In genomic region chr6:95596021-95596420, GRCh38 we compare ENCODE assay signal across 27 cellular contexts.
"Had no signal": no experiment of that assay in that cellular context is flagged by ENCODE, and none has a peak within 500 bp of the region (broad histone marks: within the 10 kb centered on the region; RNA-seq: fewer than 3 reads in every experiment).

No MANE protein-coding gene starts in this region.

- H3K4me3 ChIP-seq: colonic mucosa, esophagus muscularis mucosa, left ventricle myocardium inferior, right atrium auricular region, stomach, thyroid gland, upper lobe of right lung had no signal

- ATAC-seq: naive thymus-derived CD8-positive, alpha-beta T cell; stimulated activated naive B cell treated with anti-CD40 and anti-IgM and Interleukin-4, amounts not matched to agents 10 μg/mL and 1 μg/mL and 100 μg/mL, for 72 hours; upper lobe of right lung had no signal

- H3K4me1 Mint-ChIP-seq: neural crest cell had no signal

- H3K4me1 ChIP-seq: colonic mucosa, left ventricle myocardium inferior, parathyroid adenoma, right atrium auricular region had no signal

- DNase-seq: activated CD4-positive, alpha-beta T cell treated with anti-CD3 and anti-CD28 coated beads for 48 hours; activated CD4-positive, alpha-beta T cell treated with anti-CD3 and anti-CD28 coated beads, Interleukin-2, amount 50 U/mL, for 48 hours; activated CD8-positive, alpha-beta memory T cell treated with anti-CD3 and anti-CD28 coated beads for 24 hours; activated effector memory CD4-positive, alpha-beta T cell treated with Interleukin-2 at 50 U/mL for 16 hours; activated naive CD4-positive, alpha-beta T cell treated with Interleukin-2 at 50 U/mL for 16 hours; anterior cingulate cortex; cerebellar nuclear complex; colonic mucosa; effector CD8-positive, alpha-beta T cell; left ventricle myocardium inferior; midbrain; naive thymus-derived CD8-positive, alpha-beta T cell; nucleus accumbens; stimulated activated CD4-positive, alpha-beta T cell treated with anti-CD3 and anti-CD28 coated beads, Interleukin-15, amount 100 ng/mL, for 24 hours; stimulated activated CD4-positive, alpha-beta T cell treated with anti-CD3 and anti-CD28 coated beads, Interleukin-2, amount 100 ng/mL, for 24 hours; stimulated activated naive B cell treated with anti-CD40 and anti-IgM and Interleukin-4, amounts not matched to agents 10 μg/mL and 1 μg/mL and 100 μg/mL, for 72 hours; stomach; T-helper 9 cell; thyroid gland; upper lobe of right lung had no signal

- H3K36me3 ChIP-seq: colonic mucosa, esophagus muscularis mucosa, right atrium auricular region, stomach, thyroid gland, upper lobe of right lung had no signal

- H3K79me2 ChIP-seq: parathyroid adenoma had no signal

- H3K27me3 ChIP-seq: colonic mucosa, esophagus muscularis mucosa, right atrium auricular region, stomach, thyroid gland, upper lobe of right lung had no signal

- H3K9me3 Mint-ChIP-seq: naive thymus-derived CD8-positive, alpha-beta T cell; T-helper 1 cell treated with Interleukin-12 subunit alpha and Interleukin-12 subunit beta and Interleukin-4 antibody, amounts not matched to agents 30 μg/mL and 1 μg/mL, for 36 hours had no signal

- H3K9me3 ChIP-seq: colonic mucosa, esophagus muscularis mucosa, stomach, thyroid gland, upper lobe of right lung had no signal

- H3K4me3 Mint-ChIP-seq: activated naive CD8-positive, alpha-beta T cell; naive thymus-derived CD8-positive, alpha-beta T cell; neural crest cell; stimulated activated naive B cell treated with anti-CD40 and anti-IgM and Interleukin-4, amounts not matched to agents 10 μg/mL and 1 μg/mL and 100 μg/mL, for 72 hours; T-helper 1 cell treated with Interleukin-12 subunit alpha and Interleukin-12 subunit beta and Interleukin-4 antibody, amounts not matched to agents 30 μg/mL and 1 μg/mL, for 36 hours had no signal

- H3K27ac ChIP-seq: colonic mucosa, esophagus muscularis mucosa, left ventricle myocardium inferior, parathyroid adenoma, right atrium auricular region, stomach, thyroid gland, upper lobe of right lung, VCaP had no signal

- H2AFZ ChIP-seq: parathyroid adenoma had no signal

- H3K9ac ChIP-seq: parathyroid adenoma had no signal

- H3K27ac Mint-ChIP-seq: activated naive CD8-positive, alpha-beta T cell; naive thymus-derived CD8-positive, alpha-beta T cell; stimulated activated naive B cell treated with anti-CD40 and anti-IgM and Interleukin-4, amounts not matched to agents 10 μg/mL and 1 μg/mL and 100 μg/mL, for 72 hours; T-helper 1 cell treated with Interleukin-12 subunit alpha and Interleukin-12 subunit beta and Interleukin-4 antibody, amounts not matched to agents 30 μg/mL and 1 μg/mL, for 36 hours had no signal

- H3K27me3 Mint-ChIP-seq: activated naive CD8-positive, alpha-beta T cell; naive thymus-derived CD8-positive, alpha-beta T cell; stimulated activated naive B cell treated with anti-CD40 and anti-IgM and Interleukin-4, amounts not matched to agents 10 μg/mL and 1 μg/mL and 100 μg/mL, for 72 hours had no signal
